21 cellular contexts compared by ENCODE assay signal in the genomic region with DNA sequence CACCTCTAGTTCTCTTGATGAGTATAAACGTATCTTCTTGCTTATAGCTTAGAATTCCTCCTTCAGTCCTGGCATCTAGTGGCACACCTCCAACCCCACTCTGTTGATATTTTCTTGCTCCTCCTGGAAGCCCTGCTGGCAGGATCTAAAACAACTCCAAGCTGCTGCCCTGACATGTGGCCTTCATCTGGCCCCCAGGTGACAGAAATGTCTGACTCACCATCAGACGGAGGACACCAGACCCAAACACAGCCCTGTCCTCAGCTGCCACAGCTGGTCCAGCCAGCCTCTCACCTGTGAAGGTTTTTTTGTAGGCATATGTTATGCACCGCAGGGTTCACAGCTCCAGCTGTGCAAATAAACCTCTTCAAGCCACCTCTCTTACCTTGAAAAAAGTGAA. TPM values are rescaled to one million over a fixed set of nuclear protein-coding genes. Genes with fewer than 3 reads are reported as not detected.
"Had no signal": no experiment of that assay in that cellular context is flagged by ENCODE, and none has a peak within 500 bp of the region (broad histone marks: within the 10 kb centered on the region; RNA-seq: fewer than 3 reads in every experiment).

No MANE protein-coding gene starts in this region.

- H3K4me1 Mint-ChIP-seq: activated CD4-positive, alpha-beta T cell treated with anti-CD3 and anti-CD28 coated beads, Interleukin-2, amount 10 ng/mL, durations not matched to agents 24 days and 14 days; neural crest cell had no signal

- H3K4me3 Mint-ChIP-seq: activated B cell treated with CpG ODN at 0.5 μM for 24 hours; activated CD4-positive, alpha-beta T cell treated with anti-CD3 and anti-CD28 coated beads, Interleukin-2, amount 10 ng/mL, durations not matched to agents 24 days and 14 days; neural crest cell; stimulated activated naive CD8-positive, alpha-beta T cell treated with anti-CD3 and anti-CD28 coated beads, Interleukin-15, Interleukin-2, amounts not matched to agents 100 ng/mL and 50 ng/mL, for 24 hours had no signal

- H3K9me3 ChIP-seq: esophagus squamous epithelium, sigmoid colon, spleen, suprapubic skin had no signal

- DNase-seq: activated B cell treated with CpG ODN at 0.5 μM for 24 hours; activated CD4-positive, alpha-beta T cell treated with anti-CD3 and anti-CD28 coated beads, Interleukin-2, amount 10 ng/mL, durations not matched to agents 24 days and 14 days; activated CD8-positive, alpha-beta memory T cell treated with anti-CD3 and anti-CD28 coated beads for 24 hours; activated naive CD4-positive, alpha-beta T cell; esophagus squamous epithelium; islet precursor cell; midbrain; sigmoid colon; spleen; trophoblast cell had no signal

- H3K36me3 ChIP-seq: esophagus squamous epithelium, sigmoid colon, spleen, suprapubic skin had no signal

- H3K27me3 Mint-ChIP-seq: activated B cell treated with CpG ODN at 0.5 μM for 24 hours had no signal

- H3K4me3 ChIP-seq: esophagus squamous epithelium, hepatocyte, sigmoid colon, spleen, suprapubic skin had no signal

- H3K27me3 ChIP-seq: esophagus squamous epithelium, hepatocyte, sigmoid colon, spleen, suprapubic skin had no signal

- ATAC-seq: left lobe of liver had no signal

- H3K27ac Mint-ChIP-seq: activated B cell treated with CpG ODN at 0.5 μM for 24 hours; activated CD4-positive, alpha-beta T cell treated with anti-CD3 and anti-CD28 coated beads, Interleukin-2, amount 10 ng/mL, durations not matched to agents 24 days and 14 days; stimulated activated naive CD8-positive, alpha-beta T cell treated with anti-CD3 and anti-CD28 coated beads, Interleukin-15, Interleukin-2, amounts not matched to agents 100 ng/mL and 50 ng/mL, for 24 hours had no signal

- FAIRE-seq: astrocyte had no signal

RNA-seq across cellular contexts. Expression of a gene that starts 53.4 kb away (rescaled TPM):
- total RNA-seq: activated B cell treated with CpG ODN at 0.5 μM for 24 hours; activated CD4-positive, alpha-beta T cell treated with anti-CD3 and anti-CD28 coated beads, Interleukin-2, amount 10 ng/mL, durations not matched to agents 24 days and 14 days; astrocyte; dermis microvascular lymphatic vessel endothelial cell; esophagus squamous epithelium; fibroblast of villous mesenchyme; glomerular endothelial cell; hepatocyte; left lobe of liver; lung microvascular endothelial cell; neural crest cell; osteocyte; sigmoid colon; spleen; suprapubic skin had no signal
